In genomic region chr7:96342036-96342435, GRCh38 we compare ENCODE assay signal across 18 cellular contexts. TPM values are rescaled to one million over a fixed set of nuclear protein-coding genes. Genes with fewer than 3 reads are reported as not detected.
DNase-seq lines count a peak whose midpoint lies in the region; ATAC-seq and TF ChIP-seq lines count a peak whose summit lies in the region.
"Had no signal": no experiment of that assay in that cellular context is flagged by ENCODE, and none has a peak within 500 bp of the region (broad histone marks: within the 10 kb centered on the region; RNA-seq: fewer than 3 reads in every experiment).

No MANE protein-coding gene starts in this region.

- peak in 2 of 3 experiments; percentile 56 to 83 for DNase-seq in NCI-H1417 (lab: John Stamatoyannopoulos, UW)
- DNase-seq in NCI-H1417 treated with DMSO at 0.1 percent for 48 hours (lab: John Stamatoyannopoulos, UW) = no peak
- DNase-seq in NCI-H69 (lab: John Stamatoyannopoulos, UW) = peak; percentile 98
- no peak for DNase-seq in left colon
- DNase-seq in Calu3 = no peak
- DNase-seq in NCI-H2171 treated with DMSO at 0.1 percent for 48 hours (lab: John Stamatoyannopoulos, UW) = no peak
- DNase-seq: Caco-2; CD4-positive, CD25-positive, alpha-beta regulatory T cell; CD8-positive, alpha-beta T cell; DMS 273 treated with DMSO at 0.1 percent for 48 hours; DMS79; EL; GDM1; GM23248; H7; HCEC 1CT had no signal

- no TSS peak for BruUV-seq in Calu3 (replicated peaks; lab: Mats Ljungman, UMichigan)

- TF ChIP-seq CTCF in Calu3 (IDR thresholded peaks at IDR 0.05; ENCODE audit: unreplicated experiment) = no peak

- no peak overlapping the region for H3K4me3 Mint-ChIP-seq in Calu3 (ENCODE audit: low read depth, unreplicated experiment)
- H3K4me3 Mint-ChIP-seq: B cell; CD4-positive, CD25-positive, alpha-beta regulatory T cell; CD8-positive, alpha-beta T cell had no signal

- no peaks in the 10 kb centered on the region for H3K9me3 Mint-ChIP-seq in Calu3 (ENCODE audit: low read depth, unreplicated experiment)
- H3K9me3 Mint-ChIP-seq: CD8-positive, alpha-beta T cell had no signal

- no peaks in the 10 kb centered on the region for H3K4me1 Mint-ChIP-seq in Calu3 (ENCODE audit: low read depth, unreplicated experiment)
- H3K4me1 Mint-ChIP-seq: B cell; CD4-positive, CD25-positive, alpha-beta regulatory T cell had no signal

- CTCF ChIA-PET in Calu3 (lab: Charles Lee) = no interaction called here

- ATAC-seq in left colon = peak; percentile 46
- ATAC-seq: CD8-positive, alpha-beta T cell; GM12878 had no signal

- intact Hi-C loops in left colon (cut with DNase I, micrococcal nuclease) (no loop called here), Calu3 (cut with micrococcal nuclease; ENCODE audit: unreplicated experiment) (no loop called here)

- H3K36me3 Mint-ChIP-seq in Calu3 (ENCODE audit: insufficient read depth, unreplicated experiment) = no peaks in the 10 kb centered on the region
- H3K36me3 Mint-ChIP-seq: CD4-positive, CD25-positive, alpha-beta regulatory T cell; CD8-positive, alpha-beta T cell had no signal

- H3K27ac Mint-ChIP-seq in Calu3 (ENCODE audit: unreplicated experiment) = no peak overlapping the region
- H3K27ac Mint-ChIP-seq: B cell; CD8-positive, alpha-beta T cell had no signal

- peaks cover 8% of the 10 kb centered on the region for H3K27me3 Mint-ChIP-seq in Calu3 (ENCODE audit: unreplicated experiment)

RNA-seq across cellular contexts. Expression of gene SLC25A13, which starts 20.1 kb away (rescaled TPM):
- total RNA-seq in left colon (10 to 100 TPM; 42.4 to 73.3 TPM), Calu3 (2022) (18.1 and 23.4 TPM in 2 replicates)

Comparison
In these comparisons a context has a peak if more than half of its experiments do, and no peak if none do; other contexts are left out.
1. DNase-seq: peak in NCI-H1417 (2 of 3) and NCI-H69 (single experiment); none in NCI-H1417 treated with DMSO at 0.1 percent for 48 hours (single experiment), left colon (0 of 2), Calu3 (single experiment) and NCI-H2171 treated with DMSO at 0.1 percent for 48 hours (single experiment).